ENCODE assay signal across 21 cellular contexts in genomic region chr11:130480721-130481140, GRCh38. TPM values are rescaled to one million over a fixed set of nuclear protein-coding genes. Genes with fewer than 3 reads are reported as not detected.
DNase-seq lines count a peak whose midpoint lies in the region; ATAC-seq and TF ChIP-seq lines count a peak whose summit lies in the region.
"Had no signal": no experiment of that assay in that cellular context is flagged by ENCODE, and none has a peak within 500 bp of the region (broad histone marks: within the 10 kb centered on the region; RNA-seq: fewer than 3 reads in every experiment).

No MANE protein-coding gene starts in this region.

- H3K27me3 ChIP-seq in left ventricle myocardium inferior (ENCODE audit: low read depth): no peaks in the 10 kb centered on the region
- no peaks in the 10 kb centered on the region for H3K27me3 ChIP-seq in SJSA1 (replicated peaks)
- H3K27me3 ChIP-seq in Peyer's patch: no peaks in the 10 kb centered on the region

- no peaks in the 10 kb centered on the region for H3K9me3 Mint-ChIP-seq in type B pancreatic cell
- H3K9me3 Mint-ChIP-seq: natural killer cell treated with Interleukin-12 subunit alpha and Interleukin-12 subunit beta and Interleukin-15 and Interleukin-18, amount 100 ng/mL, for 72 hours had no signal

- peaks cover 4% of the 10 kb centered on the region for H3K36me3 Mint-ChIP-seq in type B pancreatic cell
- H3K36me3 Mint-ChIP-seq: CD4-positive, alpha-beta memory T cell; natural killer cell treated with Interleukin-12 subunit alpha and Interleukin-12 subunit beta and Interleukin-15 and Interleukin-18, amount 100 ng/mL, for 72 hours; stimulated activated naive B cell treated with anti-CD40 and anti-IgM and Interleukin-4, amounts not matched to agents 10 μg/mL and 1 μg/mL and 100 μg/mL, for 72 hours had no signal

- H3K4me3 ChIP-seq in left ventricle myocardium inferior (no peak overlapping the region), SJSA1 (no peak overlapping the region), OCI-LY7 (ENCODE audit: low read depth, low read length, poor library complexity, severe bottlenecking) (no peak overlapping the region), Peyer's patch (no peak overlapping the region)
- H3K4me3 ChIP-seq: lower lobe of right lung had no signal

- ATAC-seq in Right ventricle myocardium inferior: no peak
- ATAC-seq: lower lobe of right lung; natural killer cell treated with Interleukin-12 subunit alpha and Interleukin-12 subunit beta and Interleukin-15 and Interleukin-18, amount 100 ng/mL, for 72 hours; stimulated activated naive B cell treated with anti-CD40 and anti-IgM and Interleukin-4, amounts not matched to agents 10 μg/mL and 1 μg/mL and 100 μg/mL, for 72 hours; T-helper 17 cell had no signal

- H3K27ac ChIP-seq in left ventricle myocardium inferior (replicated peaks) (peak overlapping the region; percentile 88), SJSA1 (peak overlapping the region; percentile 41; the same call in 1 of the 2 replicates), OCI-LY7 (ENCODE audit: low read depth, low read length, poor library complexity, severe bottlenecking) (no peak overlapping the region), Peyer's patch (no peak overlapping the region)
- H3K27ac ChIP-seq: lower lobe of right lung had no signal

- peaks cover 9% of the 10 kb centered on the region for H3K27me3 Mint-ChIP-seq in type B pancreatic cell

- TF ChIP-seq POLR2A in Peyer's patch (IDR thresholded peaks at IDR 0.05): no peak

- CTCF ChIA-PET in OCI-LY7 (lab: Charles Lee; ENCODE audit: unreplicated experiment): no interaction called here

- no peaks in the 10 kb centered on the region for H3K79me2 ChIP-seq in OCI-LY7 (ENCODE audit: insufficient read depth, low read depth, low read length)

- POLR2A ChIA-PET in OCI-LY7 (lab: Charles Lee): interaction anchor here (0.8 kb wide), 1 partner anchor 30 kb away, joined by 3 read pairs; no protein-coding TSS in a partner anchor

- no peak for TF ChIP-seq CTCF in left ventricle myocardium inferior (IDR thresholded peaks at IDR 0.05; ENCODE audit: borderline replicate concordance)
- TF ChIP-seq CTCF in OCI-LY7 (conservative IDR thresholded peaks at IDR 0.05; ENCODE audit: low read length): no peak
- no peak for TF ChIP-seq CTCF in type B pancreatic cell (conservative IDR thresholded peaks at IDR 0.05)
- TF ChIP-seq CTCF in Peyer's patch (IDR thresholded peaks at IDR 0.05): no peak

- H3K9me3 ChIP-seq in left ventricle myocardium inferior (replicated peaks): no peaks in the 10 kb centered on the region
- no peaks in the 10 kb centered on the region for H3K9me3 ChIP-seq in SJSA1 (replicated peaks)
- no peaks in the 10 kb centered on the region for H3K9me3 ChIP-seq in OCI-LY7 (ENCODE audit: low read length)
- H3K9me3 ChIP-seq in Peyer's patch: no peaks in the 10 kb centered on the region
- H3K9me3 ChIP-seq: lower lobe of right lung had no signal

- H3K27ac Mint-ChIP-seq in type B pancreatic cell: no peak overlapping the region
- H3K27ac Mint-ChIP-seq: CD4-positive, alpha-beta memory T cell; natural killer cell treated with Interleukin-12 subunit alpha and Interleukin-12 subunit beta and Interleukin-15 and Interleukin-18, amount 100 ng/mL, for 72 hours; stimulated activated naive B cell treated with anti-CD40 and anti-IgM and Interleukin-4, amounts not matched to agents 10 μg/mL and 1 μg/mL and 100 μg/mL, for 72 hours; T-helper 17 cell had no signal

- H3K4me1 Mint-ChIP-seq in type B pancreatic cell (ENCODE audit: unreplicated experiment): peaks cover 5% of the 10 kb centered on the region
- H3K4me1 Mint-ChIP-seq: stimulated activated naive B cell treated with anti-CD40 and anti-IgM and Interleukin-4, amounts not matched to agents 10 μg/mL and 1 μg/mL and 100 μg/mL, for 72 hours had no signal

- no peak overlapping the region for H3K4me3 Mint-ChIP-seq in type B pancreatic cell
- H3K4me3 Mint-ChIP-seq: CD4-positive, alpha-beta memory T cell; natural killer cell treated with Interleukin-12 subunit alpha and Interleukin-12 subunit beta and Interleukin-15 and Interleukin-18, amount 100 ng/mL, for 72 hours; stimulated activated naive B cell treated with anti-CD40 and anti-IgM and Interleukin-4, amounts not matched to agents 10 μg/mL and 1 μg/mL and 100 μg/mL, for 72 hours; T-helper 17 cell had no signal

- H3K36me3 ChIP-seq in left ventricle myocardium inferior (peaks cover 2% of the 10 kb centered on the region), SJSA1 (no peaks in the 10 kb centered on the region), OCI-LY7 (ENCODE audit: insufficient read depth, low read length) (no peaks in the 10 kb centered on the region), Peyer's patch (no peaks in the 10 kb centered on the region)
- H3K36me3 ChIP-seq: lower lobe of right lung had no signal

- BruUV-seq in OCI-LY7 (replicated peaks; lab: Mats Ljungman, UMichigan): no TSS peak

- intact Hi-C loops in left ventricle myocardium inferior (cut with micrococcal nuclease) (no loop called here), Right ventricle myocardium inferior (cut with DNase I) (no loop called here), OCI-LY7 (cut with micrococcal nuclease; ENCODE audit: unreplicated experiment) (no loop called here)

- H3K4me1 ChIP-seq in left ventricle myocardium inferior: peaks cover 71% of the 10 kb centered on the region
- H3K4me1 ChIP-seq in SJSA1 (replicated peaks): peaks cover 43% of the 10 kb centered on the region
- H3K4me1 ChIP-seq in OCI-LY7 (ENCODE audit: insufficient read depth, low read length, poor library complexity, severe bottlenecking): no peaks in the 10 kb centered on the region
- H3K4me1 ChIP-seq in Peyer's patch: peaks cover 0 to 21% (median 0%) of the 10 kb centered on the region in 4 donors

- H3K9me2 ChIP-seq in OCI-LY7 (ENCODE audit: insufficient read depth, low read length): no peaks in the 10 kb centered on the region

- H3K4me2 ChIP-seq in OCI-LY7 (ENCODE audit: low read length): no peak overlapping the region

- H4K20me1 ChIP-seq in OCI-LY7 (ENCODE audit: insufficient read depth, low read length): no peaks in the 10 kb centered on the region

- no peak for DNase-seq in left ventricle myocardium inferior
- DNase-seq in Right ventricle myocardium inferior (ENCODE audit: missing footprints): no peak
- DNase-seq in SJSA1 (ENCODE audit: low read depth in 1 of 2, low spot score in 2 of 2): no peak
- DNase-seq in iris pigment epithelial cell (ENCODE audit: low read depth): peak; percentile 11
- DNase-seq in activated CD4-positive, alpha-beta T cell treated with anti-CD3 and anti-CD28 coated beads for 4 hours: no peak
- no peak for DNase-seq in OCI-LY7 (ENCODE audit: low spot score)
- no peak for DNase-seq in type B pancreatic cell (ENCODE audit: extremely low spot score, unreplicated experiment)
- DNase-seq in Peyer's patch: no peak
- DNase-seq: activated CD4-positive, CD25-positive, alpha-beta regulatory T cell; amniotic stem cell; CD4-positive, alpha-beta memory T cell; DMS79 treated with DMSO at 0.1 percent for 48 hours; Karpas-422; lower lobe of right lung; NCI-H1417; NCI-H2227 treated with DMSO at 0.1 percent for 48 hours; stimulated activated CD4-positive, alpha-beta T cell treated with anti-CD3 and anti-CD28 coated beads, Interleukin-15, amount 100 ng/mL, for 24 hours; stimulated activated naive B cell treated with anti-CD40 and anti-IgM and Interleukin-4, amounts not matched to agents 10 μg/mL and 1 μg/mL and 100 μg/mL, for 72 hours; T-helper 17 cell had no signal

- no peak overlapping the region for H2AFZ ChIP-seq in OCI-LY7 (ENCODE audit: low read length)

RNA-seq across cellular contexts. Expression of gene ADAMTS15, which starts 32.3 kb away (rescaled TPM):
- total RNA-seq in left ventricle myocardium inferior (22.9 TPM), Right ventricle myocardium inferior (45.6 TPM), OCI-LY7 (2022) (not detected in 2 replicates), type B pancreatic cell (ENCODE audit: low replicate concordance) (2.3 and 22.0 TPM in 2 replicates), Peyer's patch (1 to 10 TPM in 3 of 4 donors, under 1 TPM in 1; 0.53 to 5.8 (median 2.6) TPM)
- total RNA-seq in SJSA1 (2014; rRNA removed; shearing (Covaris generic)): 1.2 and 1.3 TPM in 2 replicates
- total RNA-seq in OCI-LY7 (2014; rRNA removed; shearing (Covaris generic)): not detected in 2 replicates
- total RNA-seq: CD4-positive, alpha-beta memory T cell; natural killer cell treated with Interleukin-12 subunit alpha and Interleukin-12 subunit beta and Interleukin-15 and Interleukin-18, amount 100 ng/mL, for 72 hours; T-helper 17 cell had no signal

RNA-seq across cellular contexts. Expression of gene ADAMTS8, which starts 52.3 kb away (rescaled TPM):
- total RNA-seq in left ventricle myocardium inferior (0.85 TPM), Right ventricle myocardium inferior (0.57 TPM), OCI-LY7 (2022) (not detected in 2 replicates), type B pancreatic cell (ENCODE audit: low replicate concordance) (0.10 and 4.8 TPM in 2 replicates), Peyer's patch (1 to 10 TPM in 1 of 4 donors, under 1 TPM in 1, not detected in 2; 0.85 to 1.7 TPM)
- total RNA-seq in SJSA1 (2014; rRNA removed; shearing (Covaris generic)): 0.03 TPM in 1 of 2 replicates, not detected in the other
- total RNA-seq in OCI-LY7 (2014; rRNA removed; shearing (Covaris generic)): not detected in 2 replicates
- total RNA-seq: CD4-positive, alpha-beta memory T cell; glomerular endothelial cell; natural killer cell treated with Interleukin-12 subunit alpha and Interleukin-12 subunit beta and Interleukin-15 and Interleukin-18, amount 100 ng/mL, for 72 hours; T-helper 17 cell had no signal

Comparison
In these comparisons a context has a peak if more than half of its experiments do, and no peak if none do; other contexts are left out.
1. H3K27ac ChIP-seq: peak in left ventricle myocardium inferior (single experiment) and SJSA1 (single experiment); none in OCI-LY7 (single experiment) and Peyer's patch (0 of 4).